ENCODE assay signal across 1 cellular context in genomic region chr4:82900335-82901128, GRCh38.
TF ChIP-seq lines count a peak whose summit lies in the region.

Gene THAP9 (plus strand): TSS chr4:82900735. CDS start chr4:82900803, 68 bp downstream.

TF ChIP-seq in HEK293, 187 proteins besides CTCF, POLR2A, EP300 and RAD21 (continued from another document and continues in another):
- TF ChIP-seq ZNF175 (tag by site-specific recombination; IDR thresholded peaks at IDR 0.05) (no peak), ZNF19 (tag by site-specific recombination; IDR thresholded peaks at IDR 0.05; ENCODE audit: low read depth) (no peak), ZNF701 (tag by site-specific recombination; IDR thresholded peaks at IDR 0.05) (no peak), ZNF473 (tag by site-specific recombination; IDR thresholded peaks at IDR 0.05) (no peak), ZNF571 (tag by site-specific recombination; IDR thresholded peaks at IDR 0.05) (no peak), ZNF791 (tag by site-specific recombination; IDR thresholded peaks at IDR 0.05) (no peak), SP2 (tag by site-specific recombination; IDR thresholded peaks at IDR 0.05) (peak; percentile 95), ZNF2 (tag by site-specific recombination; IDR thresholded peaks at IDR 0.05) (peak; percentile 91), ATF2 (tag by site-specific recombination; IDR thresholded peaks at IDR 0.05; ENCODE audit: low read depth) (no peak), ZNF23 (tag by site-specific recombination; IDR thresholded peaks at IDR 0.05; ENCODE audit: borderline replicate concordance) (no peak), ZSCAN18 (tag by site-specific recombination; IDR thresholded peaks at IDR 0.05) (no peak), WT1 (tag by site-specific recombination; IDR thresholded peaks at IDR 0.05) (no peak), ZNF266 (tag by site-specific recombination; IDR thresholded peaks at IDR 0.05; ENCODE audit: low read depth) (no peak), TCF7L2 (IDR thresholded peaks at IDR 0.05; ENCODE audit: borderline replicate concordance, low read depth, low read length) (no peak), MZF1 (tag by site-specific recombination; IDR thresholded peaks at IDR 0.05; ENCODE audit: borderline replicate concordance) (0 out of 2 replicates have a peak, but pooled peaks have one; percentile 6), GFI1B (tag by site-specific recombination; IDR thresholded peaks at IDR 0.05) (no peak), ZNF776 (tag by site-specific recombination; IDR thresholded peaks at IDR 0.05; ENCODE audit: borderline replicate concordance) (no peak), KLF8 (tag by site-specific recombination; IDR thresholded peaks at IDR 0.05) (peak; percentile 68), ZNF18 (tag by site-specific recombination; IDR thresholded peaks at IDR 0.05) (no peak), ZNF155 (tag by site-specific recombination; IDR thresholded peaks at IDR 0.05) (no peak), ZNF391 (tag by site-specific recombination; IDR thresholded peaks at IDR 0.05; ENCODE audit: borderline replicate concordance, low read depth) (no peak), ZSCAN23 (tag by site-specific recombination; IDR thresholded peaks at IDR 0.05) (no peak), ZBTB8A (tag by site-specific recombination; IDR thresholded peaks at IDR 0.05) (peak; percentile 74), AEBP2 (tag by site-specific recombination; IDR thresholded peaks at IDR 0.05; ENCODE audit: borderline replicate concordance) (no peak), ZNF501 (tag by site-specific recombination; IDR thresholded peaks at IDR 0.05) (no peak; the same call in none of the 2 replicates), KLF7 (tag by site-specific recombination; IDR thresholded peaks at IDR 0.05; ENCODE audit: borderline replicate concordance) (no peak), ZNF324 (tag by site-specific recombination; IDR thresholded peaks at IDR 0.05) (peak; percentile 44; the same call in 1 of the 2 replicates), ZNF529 (tag by site-specific recombination; IDR thresholded peaks at IDR 0.05; ENCODE audit: insufficient replicate concordance) (no peak), ZNF677 (tag by site-specific recombination; IDR thresholded peaks at IDR 0.05) (no peak), ZNF521 (tag by site-specific recombination; IDR thresholded peaks at IDR 0.05) (no peak), ZSCAN4 (tag by site-specific recombination; IDR thresholded peaks at IDR 0.05) (no peak), PATZ1 (tag by site-specific recombination; IDR thresholded peaks at IDR 0.05) (peak; percentile 54; the same call in 1 of the 2 replicates), ZFP37 (tag by site-specific recombination; IDR thresholded peaks at IDR 0.05) (peak; percentile 84; the same call in 1 of the 2 replicates), TSHZ1 (tag by site-specific recombination; IDR thresholded peaks at IDR 0.05; ENCODE audit: borderline replicate concordance) (no peak), REPIN1 (tag by site-specific recombination; IDR thresholded peaks at IDR 0.05; ENCODE audit: low read depth) (no peak), SALL2 (tag by site-specific recombination; IDR thresholded peaks at IDR 0.05; ENCODE audit: borderline replicate concordance) (no peak), ZNF148 (tag by site-specific recombination; IDR thresholded peaks at IDR 0.05; ENCODE audit: borderline replicate concordance) (no peak), ZNF221 (tag by site-specific recombination; IDR thresholded peaks at IDR 0.05; ENCODE audit: borderline replicate concordance) (no peak), HOXA7 (CRISPR knock-in tag; IDR thresholded peaks at IDR 0.05; ENCODE audit: borderline replicate concordance) (no peak), YY1 (tag by site-specific recombination; IDR thresholded peaks at IDR 0.05) (peak; percentile 51; the same call in 1 of the 2 replicates), ZNF302 (tag by site-specific recombination; IDR thresholded peaks at IDR 0.05; ENCODE audit: low read depth) (no peak), SP3 (tag by site-specific recombination; IDR thresholded peaks at IDR 0.05) (peak; percentile 85), ZNF610 (tag by site-specific recombination; IDR thresholded peaks at IDR 0.05; ENCODE audit: borderline replicate concordance) (no peak), ZNF624 (tag by site-specific recombination; IDR thresholded peaks at IDR 0.05) (no peak), ZNF621 (tag by site-specific recombination; IDR thresholded peaks at IDR 0.05) (no peak), ZNF660 (tag by site-specific recombination; IDR thresholded peaks at IDR 0.05) (no peak), ZSCAN5A (tag by site-specific recombination; IDR thresholded peaks at IDR 0.05) (peak; percentile 73; the same call in 1 of the 2 replicates), ZNF48 (tag by site-specific recombination; IDR thresholded peaks at IDR 0.05) (no peak), IKZF3 (tag by site-specific recombination; IDR thresholded peaks at IDR 0.05) (peak; percentile 14; the same call in 1 of the 2 replicates), ZNF211 (tag by site-specific recombination; IDR thresholded peaks at IDR 0.05; ENCODE audit: low read depth) (no peak), ZNF654 (tag by site-specific recombination; IDR thresholded peaks at IDR 0.05; ENCODE audit: low read depth) (no peak), ZNF629 (tag by site-specific recombination; IDR thresholded peaks at IDR 0.05) (peak; percentile 88), ZNF561 (tag by site-specific recombination; IDR thresholded peaks at IDR 0.05; ENCODE audit: borderline replicate concordance) (peak; percentile 92), ZNF530 (tag by site-specific recombination; IDR thresholded peaks at IDR 0.05; ENCODE audit: low read depth) (no peak)
